Comparison of ENCODE assay signal across 1 cellular context in genomic region chr20:36548006-36548315, GRCh38.
TF ChIP-seq lines count a peak whose summit lies in the region.

No MANE protein-coding gene starts in this region.

TF ChIP-seq in GM23338, 12 proteins besides CTCF, POLR2A, EP300 and RAD21 (continued from another document):
- TF ChIP-seq ZNF462 (CRISPR knock-in tag; IDR thresholded peaks at IDR 0.05): no peak
